In the genomic region with DNA sequence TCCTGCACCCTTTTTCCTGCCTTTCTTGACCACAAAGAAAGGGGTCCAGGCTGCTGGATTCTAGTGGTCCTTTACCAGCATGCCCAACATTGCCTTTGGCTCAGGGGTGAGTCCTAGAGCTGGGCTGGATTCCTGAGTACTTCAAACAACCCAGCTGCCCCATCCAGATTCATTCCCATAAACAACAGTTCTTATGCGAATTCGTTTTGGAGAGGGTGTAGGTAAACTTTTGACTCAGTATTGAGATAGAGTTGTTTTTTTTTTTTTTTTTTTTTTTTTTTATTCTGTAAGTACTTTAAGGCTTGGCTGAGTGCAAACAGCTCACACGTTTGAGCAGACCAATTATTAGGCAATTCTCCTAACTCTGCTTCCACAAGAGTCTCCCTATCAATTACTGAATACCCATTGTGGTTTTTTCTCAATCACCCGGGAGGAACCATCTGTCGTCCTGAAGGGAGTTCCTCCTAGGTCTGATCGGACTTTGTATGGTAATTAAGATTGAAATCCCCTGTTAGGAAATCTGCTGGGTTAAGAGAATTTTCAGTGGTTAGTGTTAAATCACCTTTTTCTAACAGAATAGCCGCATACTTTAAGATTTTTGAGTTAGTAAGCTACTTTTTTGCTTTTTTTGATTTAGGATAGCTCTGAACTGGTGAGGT, we compare ENCODE assay signal across 12 cellular contexts. TPM values are rescaled to one million over a fixed set of nuclear protein-coding genes. Genes with fewer than 3 reads are reported as not detected.
"Had no signal": no experiment of that assay in that cellular context is flagged by ENCODE, and none has a peak within 500 bp of the region (broad histone marks: within the 10 kb centered on the region; RNA-seq: fewer than 3 reads in every experiment).

No MANE protein-coding gene starts in this region.

RNA-seq across cellular contexts. Expression of gene MUC15, which starts 23.3 kb away (rescaled TPM):
- total RNA-seq: epithelial cell of proximal tubule, mucosa of gallbladder, myocyte, natural killer cell, neural crest cell, osteocyte, pulmonary artery endothelial cell, right atrium auricular region, sigmoid colon, subcutaneous adipose tissue, tibial nerve had no signal
- polyA plus RNA-seq: immature natural killer cell, sigmoid colon had no signal
